Comparison of ENCODE assay signal across 8 cellular contexts in the genomic region with DNA sequence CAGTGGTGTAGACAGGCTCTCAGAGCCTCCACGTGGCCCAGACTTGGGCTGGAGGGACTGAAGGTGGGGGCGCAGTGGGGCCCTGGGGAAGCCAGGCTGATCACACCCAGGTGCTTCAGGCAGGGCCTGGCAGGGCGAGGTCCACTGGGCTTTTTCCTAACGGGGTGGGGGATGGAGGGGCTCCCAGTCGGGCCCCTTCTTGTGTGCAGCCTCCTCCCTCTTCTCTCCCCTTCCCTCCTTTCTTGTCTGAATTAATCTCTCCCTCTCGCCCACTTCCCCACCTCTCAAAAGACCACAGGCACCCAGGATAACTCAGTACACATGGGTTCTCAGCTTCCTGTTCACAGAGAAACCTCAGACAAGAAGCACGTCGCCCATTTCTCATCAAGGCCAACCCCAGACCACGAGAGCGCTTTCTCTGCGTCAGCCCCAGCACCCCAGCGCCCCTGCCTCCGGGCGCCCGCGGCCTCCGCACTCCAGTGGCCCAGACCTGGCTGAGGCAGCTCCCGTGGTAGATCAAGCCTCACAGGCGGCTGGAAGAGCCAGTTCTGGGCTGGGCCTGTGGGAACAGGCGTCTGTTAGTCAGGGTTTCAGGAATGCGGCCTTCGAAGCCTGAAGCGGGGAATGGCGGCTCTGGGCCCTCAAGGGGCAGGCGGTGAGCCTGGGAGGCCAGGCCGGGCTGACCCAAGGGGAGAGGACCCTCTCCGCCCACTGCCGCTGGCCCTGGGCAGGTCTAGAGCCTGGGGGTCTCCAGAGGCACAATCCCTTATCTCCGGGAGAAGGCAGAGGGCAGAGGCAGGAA. TPM values are rescaled to one million over a fixed set of nuclear protein-coding genes. Genes with fewer than 3 reads are reported as not detected.
DNase-seq lines count a peak whose midpoint lies in the region; ATAC-seq and TF ChIP-seq lines count a peak whose summit lies in the region.

No MANE protein-coding gene starts in this region.

- peak; percentile 60 for ATAC-seq in activated CD8-positive, alpha-beta T cell treated with anti-CD3 and anti-CD28 coated beads for 36 hours
- no peak for ATAC-seq in gastrocnemius medialis
- no peak for ATAC-seq in HG02885 (IDR thresholded peaks at IDR 0.05; ENCODE audit: poor library complexity, unreplicated experiment)
- no peak for ATAC-seq in GM19455 (IDR thresholded peaks at IDR 0.05; ENCODE audit: unreplicated experiment)
- ATAC-seq in HG03460 (IDR thresholded peaks at IDR 0.05; ENCODE audit: unreplicated experiment) = no peak

- no peaks in the 10 kb centered on the region for H3K36me3 Mint-ChIP-seq in activated CD8-positive, alpha-beta T cell treated with anti-CD3 and anti-CD28 coated beads for 36 hours (ENCODE audit: low read depth)

- POLR2A ChIA-PET in activated CD8-positive, alpha-beta T cell treated with anti-CD3 and anti-CD28 coated beads for 36 hours (lab: Charles Lee) = interaction anchor here (0.6 to 2.1 kb wide), 17 partner anchors 8 to 910 kb away, joined by 3 to 22 read pairs (median 4); partner anchors contain the start of genes BNIP3, FUOM and PWWP2B

- H3K4me3 Mint-ChIP-seq in activated CD8-positive, alpha-beta T cell treated with anti-CD3 and anti-CD28 coated beads for 36 hours = peak overlapping the region; percentile 77

- peak; percentile 15 to 27 for DNase-seq in AML-193 (lab: John Stamatoyannopoulos, UW)
- DNase-seq in LoVo (ENCODE audit: low spot score) = peak; percentile 38
- peak; percentile 94 for DNase-seq in activated CD8-positive, alpha-beta T cell treated with anti-CD3 and anti-CD28 coated beads for 36 hours
- peak; percentile 99 for DNase-seq in epithelial cell of esophagus (ENCODE audit: low read depth)
- no peak for DNase-seq in gastrocnemius medialis

- no peaks in the 10 kb centered on the region for H3K36me3 ChIP-seq in gastrocnemius medialis

- peak overlapping the region; percentile 51 to 82 (median 66) for H3K27ac ChIP-seq in gastrocnemius medialis

- no peaks in the 10 kb centered on the region for H3K9me3 ChIP-seq in gastrocnemius medialis

- H3K27ac Mint-ChIP-seq in activated CD8-positive, alpha-beta T cell treated with anti-CD3 and anti-CD28 coated beads for 36 hours = peak overlapping the region; percentile 98

- peaks cover under 1 to 17% of the 10 kb centered on the region in 2 donors for H3K4me1 ChIP-seq in gastrocnemius medialis

- peaks cover 39% of the 10 kb centered on the region for H3K4me1 Mint-ChIP-seq in activated CD8-positive, alpha-beta T cell treated with anti-CD3 and anti-CD28 coated beads for 36 hours (ENCODE audit: low read depth)

- intact Hi-C loops in activated CD8-positive, alpha-beta T cell treated with anti-CD3 and anti-CD28 coated beads for 36 hours (cut with micrococcal nuclease) = no loop called here
- intact Hi-C loops in gastrocnemius medialis (cut with DNase I; ENCODE audit: low total_unique reads) = no loop called here

- no peak for TF ChIP-seq CTCF in activated CD8-positive, alpha-beta T cell treated with anti-CD3 and anti-CD28 coated beads for 36 hours (IDR thresholded peaks at IDR 0.05)
- TF ChIP-seq CTCF in epithelial cell of esophagus (IDR thresholded peaks at IDR 0.05; ENCODE audit: insufficient read depth, low read depth, low read length, missing control alignments) (no peak), gastrocnemius medialis (IDR thresholded peaks at IDR 0.05 in 4 of 5, conservative IDR thresholded peaks at IDR 0.05 in 1 of 5) (no peak)

- in situ Hi-C loops in gastrocnemius medialis (cut with MboI; ENCODE audit: low sequenced_read_pairs in 4 of 4) = no loop called here

- CTCF ChIA-PET in activated CD8-positive, alpha-beta T cell treated with anti-CD3 and anti-CD28 coated beads for 36 hours (lab: Charles Lee) = interaction anchor here (0.7 to 1.6 kb wide), 11 partner anchors 10 to 118 kb away, joined by 3 to 7 read pairs (median 3); partner anchors contain the start of gene PWWP2B

- H3K27me3 ChIP-seq in gastrocnemius medialis = no peaks in the 10 kb centered on the region

- no peaks in the 10 kb centered on the region for H3K27me3 Mint-ChIP-seq in activated CD8-positive, alpha-beta T cell treated with anti-CD3 and anti-CD28 coated beads for 36 hours

- no peak for TF ChIP-seq POLR2A in gastrocnemius medialis (IDR thresholded peaks at IDR 0.05)

- H3K4me3 ChIP-seq in epithelial cell of esophagus (ENCODE audit: low read length) (peak overlapping the region; percentile 53), gastrocnemius medialis (no peak overlapping the region)

- H3K9me3 Mint-ChIP-seq in activated CD8-positive, alpha-beta T cell treated with anti-CD3 and anti-CD28 coated beads for 36 hours = no peaks in the 10 kb centered on the region

RNA-seq across cellular contexts. Expression of gene PWWP2B, which starts 50.6 kb away (rescaled TPM):
- 1 to 10 TPM; 6.0 to 6.6 TPM for total RNA-seq in activated CD8-positive, alpha-beta T cell treated with anti-CD3 and anti-CD28 coated beads for 36 hours
- 10 to 100 TPM; 22.7 to 30.9 (median 24.4) TPM for total RNA-seq in gastrocnemius medialis

Comparison
In these comparisons a context has a peak if more than half of its experiments do, and no peak if none do; other contexts are left out.
1. DNase-seq: peak in AML-193 (2 of 2), LoVo (single experiment), activated CD8-positive, alpha-beta T cell treated with anti-CD3 and anti-CD28 coated beads for 36 hours (single experiment) and epithelial cell of esophagus (single experiment); none in gastrocnemius medialis (0 of 2).